Comparison of ENCODE assay signal across 9 cellular contexts in genomic region chr2:221077799-221078198, GRCh38.
"Had no signal": no experiment of that assay in that cellular context is flagged by ENCODE, and none has a peak within 500 bp of the region (broad histone marks: within the 10 kb centered on the region; RNA-seq: fewer than 3 reads in every experiment).

No MANE protein-coding gene starts in this region.

- ATAC-seq: GM23338, K562 had no signal

- H3K4me2 ChIP-seq: GM23338 had no signal

- H3K4me3 ChIP-seq: GM23338, K562 had no signal

- DNase-seq: H9, HCEC 1CT, HFFc6, KG1 had no signal

- H3K27ac ChIP-seq: HL-60 had no signal

- FAIRE-seq: H1, H54, K562 had no signal
